14 cellular contexts compared by ENCODE assay signal in genomic region chr1:200895448-200895799, GRCh38. TPM values are rescaled to one million over a fixed set of nuclear protein-coding genes. Genes with fewer than 3 reads are reported as not detected.
DNase-seq lines count a peak whose midpoint lies in the region; ATAC-seq and TF ChIP-seq lines count a peak whose summit lies in the region.
"Had no signal": no experiment of that assay in that cellular context is flagged by ENCODE, and none has a peak within 500 bp of the region (broad histone marks: within the 10 kb centered on the region; RNA-seq: fewer than 3 reads in every experiment).

No MANE protein-coding gene starts in this region.

- no peak for ATAC-seq in naive thymus-derived CD4-positive, alpha-beta T cell
- no peak for ATAC-seq in HG02759 (IDR thresholded peaks at IDR 0.05; ENCODE audit: unreplicated experiment)
- ATAC-seq: activated CD8-positive, alpha-beta T cell treated with anti-CD3 and anti-CD28 coated beads, Interleukin-2, amount 10 ng/mL, durations not matched to agents 7 days and 5 days had no signal

- POLR2A ChIA-PET in naive thymus-derived CD4-positive, alpha-beta T cell (lab: Charles Lee): no interaction called here

- no peak overlapping the region for H3K4me3 Mint-ChIP-seq in naive thymus-derived CD4-positive, alpha-beta T cell
- H3K4me3 Mint-ChIP-seq: activated CD8-positive, alpha-beta T cell treated with anti-CD3 and anti-CD28 coated beads, Interleukin-2, amount 10 ng/mL, durations not matched to agents 7 days and 5 days; dendritic cell treated with granulocyte-macrophage colony-stimulating factor and Interleukin-4, amounts not matched to agents 40 ng/mL and 50 ng/mL, for 4 days had no signal

- no peaks in the 10 kb centered on the region for H3K36me3 ChIP-seq in OCI-LY3 (replicated peaks; ENCODE audit: low read depth, low read length)
- H3K36me3 ChIP-seq in mucosa of rectum (ENCODE audit: control insufficient read depth in 2 of 2, insufficient read depth in 2 of 2, low read length in 2 of 2): peaks cover 19 to 27% of the 10 kb centered on the region in 2 donors
- no peaks in the 10 kb centered on the region for H3K36me3 ChIP-seq in vagina
- no peaks in the 10 kb centered on the region for H3K36me3 ChIP-seq in naive thymus-derived CD4-positive, alpha-beta T cell (ENCODE audit: control insufficient read depth in 2 of 3, insufficient read depth in 3 of 3, low read length in 3 of 3)
- H3K36me3 ChIP-seq: ascending aorta had no signal

- no peaks in the 10 kb centered on the region for H3K79me2 ChIP-seq in OCI-LY3 (ENCODE audit: low read length)

- peaks cover 4 to 21% (median 15%) of the 10 kb centered on the region in 7 donors for H3K4me1 Mint-ChIP-seq in naive thymus-derived CD4-positive, alpha-beta T cell

- peaks cover 4% of the 10 kb centered on the region; the same call in 1 of the 2 replicates for H4K20me1 ChIP-seq in OCI-LY3 (ENCODE audit: insufficient read depth, low read length)

- H3K4me1 ChIP-seq in OCI-LY3 (ENCODE audit: low read length): peaks cover 23% of the 10 kb centered on the region
- H3K4me1 ChIP-seq in mucosa of rectum (ENCODE audit: control insufficient read depth in 2 of 2, insufficient read depth in 2 of 2, low read length in 2 of 2): peaks cover 50 to 69% of the 10 kb centered on the region in 2 donors
- peaks cover 41% of the 10 kb centered on the region for H3K4me1 ChIP-seq in vagina
- peaks cover 0 to 8% of the 10 kb centered on the region in 2 donors for H3K4me1 ChIP-seq in naive thymus-derived CD4-positive, alpha-beta T cell (ENCODE audit: control insufficient read depth in 2 of 2, insufficient read depth in 2 of 2, low read length in 2 of 2)

- H3K9ac ChIP-seq in OCI-LY3 (ENCODE audit: low read length) (no peak overlapping the region), mucosa of rectum (ENCODE audit: low read depth in 1 of 2, low read length in 2 of 2) (peak overlapping the region; percentile 90 to 94)

- H3K9me3 Mint-ChIP-seq in naive thymus-derived CD4-positive, alpha-beta T cell: no peaks in the 10 kb centered on the region
- H3K9me3 Mint-ChIP-seq: dendritic cell treated with granulocyte-macrophage colony-stimulating factor and Interleukin-4, amounts not matched to agents 40 ng/mL and 50 ng/mL, for 4 days had no signal

- CTCF ChIA-PET in naive thymus-derived CD4-positive, alpha-beta T cell (lab: Charles Lee): no interaction called here

- no peak overlapping the region for H3K27ac Mint-ChIP-seq in naive thymus-derived CD4-positive, alpha-beta T cell
- H3K27ac Mint-ChIP-seq: activated CD8-positive, alpha-beta T cell treated with anti-CD3 and anti-CD28 coated beads, Interleukin-2, amount 10 ng/mL, durations not matched to agents 7 days and 5 days; dendritic cell treated with granulocyte-macrophage colony-stimulating factor and Interleukin-4, amounts not matched to agents 40 ng/mL and 50 ng/mL, for 4 days had no signal

- no peak for TF ChIP-seq CTCF in OCI-LY3 (IDR thresholded peaks at IDR 0.05; ENCODE audit: low read depth, low read length)
- TF ChIP-seq CTCF in vagina (IDR thresholded peaks at IDR 0.05): no peak

- H3K36me3 Mint-ChIP-seq in naive thymus-derived CD4-positive, alpha-beta T cell: no peaks in the 10 kb centered on the region

- no peak overlapping the region for H3K27ac ChIP-seq in OCI-LY3 (ENCODE audit: low read length)
- peak overlapping the region; percentile 94 for H3K27ac ChIP-seq in epithelial cell of prostate
- peak overlapping the region; percentile 96 for H3K27ac ChIP-seq in mucosa of rectum (ENCODE audit: low read depth in 2 of 2, low read length in 2 of 2)
- H3K27ac ChIP-seq in vagina: peak overlapping the region; percentile 72
- no peak overlapping the region for H3K27ac ChIP-seq in naive thymus-derived CD4-positive, alpha-beta T cell (ENCODE audit: low read depth, low read length)
- H3K27ac ChIP-seq: ascending aorta had no signal

- H3K9me3 ChIP-seq in OCI-LY3 (ENCODE audit: insufficient read depth, low read length) (no peaks in the 10 kb centered on the region), mucosa of rectum (ENCODE audit: control insufficient read depth in 2 of 2, low read length in 2 of 2) (no peaks in the 10 kb centered on the region), vagina (no peaks in the 10 kb centered on the region)
- no peaks in the 10 kb centered on the region for H3K9me3 ChIP-seq in naive thymus-derived CD4-positive, alpha-beta T cell (ENCODE audit: control insufficient read depth in 2 of 3, low read length in 3 of 3)
- H3K9me3 ChIP-seq: ascending aorta had no signal

- peak overlapping the region; percentile 77 for H3K4me2 ChIP-seq in OCI-LY3 (ENCODE audit: low read length)

- DNase-seq in epithelial cell of prostate (ENCODE audit: low read depth, low spot score) (no peak), vagina (ENCODE audit: extremely low spot score in 2 of 2) (no peak)
- no peak for DNase-seq in naive thymus-derived CD4-positive, alpha-beta T cell
- DNase-seq in stimulated activated CD4-positive, alpha-beta T cell treated with anti-CD3 and anti-CD28 coated beads, Interleukin-4, amount 100 ng/mL, for 4 hours: no peak
- DNase-seq: activated CD8-positive, alpha-beta T cell treated with anti-CD3 and anti-CD28 coated beads, Interleukin-2, amount 10 ng/mL, durations not matched to agents 7 days and 5 days; activated effector memory CD4-positive, alpha-beta T cell treated with Interleukin-2 at 50 U/mL for 16 hours; stimulated activated CD4-positive, alpha-beta T cell treated with anti-CD3 and anti-CD28 coated beads, Interleukin-1b, Interleukin-23, amount 100 ng/mL, for 48 hours; stimulated activated CD8-positive, alpha-beta memory T cell treated with anti-CD3 and anti-CD28 coated beads, Interleukin-4, amount 100 ng/mL, for 48 hours had no signal

- peaks cover 9 to 70% (median 17%) of the 10 kb centered on the region in 5 donors for H3K27me3 Mint-ChIP-seq in naive thymus-derived CD4-positive, alpha-beta T cell

- H3K4me3 ChIP-seq in OCI-LY3 (ENCODE audit: low read length) (peak overlapping the region; percentile 56; the same call in 1 of the 2 replicates), mucosa of rectum (ENCODE audit: low read length in 2 of 2) (peak overlapping the region; percentile 88), vagina (peak overlapping the region in 1 of 2 donors; percentile 49)
- no peak overlapping the region for H3K4me3 ChIP-seq in naive thymus-derived CD4-positive, alpha-beta T cell (ENCODE audit: low read length)
- H3K4me3 ChIP-seq: ascending aorta had no signal

- no peak overlapping the region for H2AFZ ChIP-seq in OCI-LY3 (ENCODE audit: low read depth, low read length)

- TF ChIP-seq POLR2A in vagina (IDR thresholded peaks at IDR 0.05): no peak

- intact Hi-C loops in vagina (cut with DNase I): no loop called here
- intact Hi-C loops in naive thymus-derived CD4-positive, alpha-beta T cell (cut with micrococcal nuclease): no loop called here

- H3K27me3 ChIP-seq in OCI-LY3 (ENCODE audit: low read depth, low read length): peaks cover 83% of the 10 kb centered on the region
- no peaks in the 10 kb centered on the region for H3K27me3 ChIP-seq in mucosa of rectum (ENCODE audit: control insufficient read depth in 2 of 2, insufficient read depth in 2 of 2, low read length in 2 of 2)
- H3K27me3 ChIP-seq in vagina: no peaks in the 10 kb centered on the region
- H3K27me3 ChIP-seq in naive thymus-derived CD4-positive, alpha-beta T cell (ENCODE audit: control insufficient read depth in 2 of 2, insufficient read depth in 2 of 2, low read length in 2 of 2): peaks cover 0 to 5% of the 10 kb centered on the region in 2 donors
- H3K27me3 ChIP-seq: ascending aorta had no signal

RNA-seq across cellular contexts. Expression of gene INAVA, which starts 0.7 kb away (rescaled TPM):
- total RNA-seq in vagina: 42.2 TPM
- total RNA-seq in naive thymus-derived CD4-positive, alpha-beta T cell: under 1 TPM in 1 of 5 experiments, not detected in 4; 0.51 TPM
- not detected for polyA plus RNA-seq in naive thymus-derived CD4-positive, alpha-beta T cell
- total RNA-seq: ascending aorta, SK-MEL-5 had no signal

RNA-seq across cellular contexts. Expression of gene GPR25, which starts 22.6 kb away (rescaled TPM):
- total RNA-seq in vagina: 5.9 TPM
- 1 to 10 TPM in 2 of 5 experiments, under 1 TPM in 2, not detected in 1; 0.48 to 1.3 (median 0.95) TPM for total RNA-seq in naive thymus-derived CD4-positive, alpha-beta T cell
- polyA plus RNA-seq in naive thymus-derived CD4-positive, alpha-beta T cell: 1 to 10 TPM in 1 of 2 donors, under 1 TPM in 1; 0.66 to 1.8 TPM
- total RNA-seq: ascending aorta, SK-MEL-5 had no signal

Comparison
In these comparisons a context has a peak if more than half of its experiments do, and no peak if none do; other contexts are left out.
1. H3K27ac ChIP-seq: peak in epithelial cell of prostate (single experiment), mucosa of rectum (2 of 2) and vagina (single experiment); none in OCI-LY3 (single experiment) and naive thymus-derived CD4-positive, alpha-beta T cell (single experiment).
2. RNA of gene INAVA, which starts 0.7 kb away (total RNA-seq): 42.2 TPM in vagina (single experiment); 0.51 TPM in naive thymus-derived CD4-positive, alpha-beta T cell; every median in the first group is over 10 times any median in the second.